ENCODE assay signal across 1 cellular context in the genomic region with DNA sequence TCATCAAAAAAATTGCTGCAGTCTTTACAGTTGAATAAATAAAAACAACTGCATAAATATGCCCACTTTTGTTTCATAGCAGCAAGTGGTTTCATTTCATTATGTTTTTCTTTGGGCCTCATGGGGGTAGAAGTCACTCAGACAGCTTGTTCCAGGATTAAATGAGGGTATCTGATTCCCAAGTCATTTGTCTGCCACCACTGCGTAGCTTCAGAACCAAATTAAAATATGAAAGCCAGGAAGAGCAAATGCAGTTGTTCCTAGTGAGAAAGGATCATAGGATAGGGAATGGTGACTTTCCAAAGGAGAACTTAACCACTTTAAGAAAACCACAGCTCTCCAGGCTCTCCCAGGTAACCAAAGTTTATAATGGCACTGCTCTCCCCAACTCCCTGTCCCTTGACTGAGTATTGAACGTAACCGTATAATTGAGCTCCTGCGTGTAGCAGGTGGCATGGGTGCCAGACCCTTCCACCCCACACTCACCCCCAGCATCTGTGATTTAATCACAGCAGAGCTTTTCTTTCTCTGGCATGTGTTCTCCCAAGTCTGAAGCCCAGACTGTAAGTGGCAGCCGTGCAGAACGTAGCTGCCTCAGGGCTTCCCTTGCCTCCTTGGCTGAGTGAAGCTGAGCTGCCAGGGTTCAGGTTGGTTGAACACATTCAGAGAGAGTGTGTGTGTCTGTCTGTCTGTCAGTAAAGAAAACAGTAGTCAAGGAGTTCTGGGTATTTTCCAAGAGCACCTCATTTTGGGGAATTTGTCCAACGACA.
TF ChIP-seq lines count a peak whose summit lies in the region.

No MANE protein-coding gene starts in this region.

TF ChIP-seq in HepG2, 621 proteins besides CTCF, POLR2A, EP300 and RAD21:
- TF ChIP-seq, protein P1, sequence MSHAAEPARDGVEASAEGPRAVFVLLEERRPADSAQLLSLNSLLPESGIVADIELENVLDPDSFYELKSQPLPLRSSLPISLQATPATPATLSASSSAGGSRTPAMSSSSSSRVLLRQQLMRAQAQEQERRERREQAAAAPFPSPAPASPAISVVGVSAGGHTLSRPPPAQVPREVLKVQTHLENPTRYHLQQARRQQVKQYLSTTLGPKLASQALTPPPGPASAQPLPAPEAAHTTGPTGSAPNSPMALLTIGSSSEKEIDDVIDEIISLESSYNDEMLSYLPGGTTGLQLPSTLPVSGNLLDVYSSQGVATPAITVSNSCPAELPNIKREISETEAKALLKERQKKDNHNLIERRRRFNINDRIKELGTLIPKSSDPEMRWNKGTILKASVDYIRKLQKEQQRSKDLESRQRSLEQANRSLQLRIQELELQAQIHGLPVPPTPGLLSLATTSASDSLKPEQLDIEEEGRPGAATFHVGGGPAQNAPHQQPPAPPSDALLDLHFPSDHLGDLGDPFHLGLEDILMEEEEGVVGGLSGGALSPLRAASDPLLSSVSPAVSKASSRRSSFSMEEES (CRISPR knock-in tag; IDR thresholded peaks at IDR 0.05) = no peak
- peak; percentile 34 for TF ChIP-seq RBM22 (optimal IDR thresholded peaks at IDR 0.05; ENCODE audit: low read length)
